In genomic region chr21:33078907-33079582, GRCh38 we compare ENCODE assay signal across 1 cellular context.
TF ChIP-seq lines count a peak whose summit lies in the region.

No MANE protein-coding gene starts in this region.

TF ChIP-seq in H1, 55 proteins besides CTCF, POLR2A, EP300 and RAD21 (continued from another document):
- no peak for TF ChIP-seq RNF2 (IDR thresholded peaks at IDR 0.05; ENCODE audit: borderline replicate concordance, low read depth, low read length, missing control alignments, poor library complexity, severe bottlenecking)
- no peak for TF ChIP-seq POU5F1 (IDR thresholded peaks at IDR 0.05; ENCODE audit: low read depth, low read length)
- TF ChIP-seq EGR1 (IDR thresholded peaks at IDR 0.05; ENCODE audit: borderline replicate concordance, low read depth, low read length): no peak
- TF ChIP-seq GTF2F1 (IDR thresholded peaks at IDR 0.05; ENCODE audit: borderline replicate concordance, low read depth, low read length): no peak
- TF ChIP-seq SUZ12 (IDR thresholded peaks at IDR 0.05; ENCODE audit: low read length): no peak
- no peak for TF ChIP-seq CBX8 (IDR thresholded peaks at IDR 0.05; ENCODE audit: borderline replicate concordance, low read depth, low read length)
- no peak for TF ChIP-seq CTBP2 (IDR thresholded peaks at IDR 0.05; ENCODE audit: borderline replicate concordance, insufficient read depth, insufficient read length, low read length)
- no peak for TF ChIP-seq SIX5 (IDR thresholded peaks at IDR 0.05; ENCODE audit: low read depth, low read length)
- no peak for TF ChIP-seq CEBPB (IDR thresholded peaks at IDR 0.05; ENCODE audit: low read depth, low read length)
- TF ChIP-seq NRF1 (IDR thresholded peaks at IDR 0.05; ENCODE audit: low read depth, low read length): no peak
- no peak for TF ChIP-seq JUN (IDR thresholded peaks at IDR 0.05; ENCODE audit: low read depth, low read length)
- no peak for TF ChIP-seq BRCA1 (IDR thresholded peaks at IDR 0.05; ENCODE audit: low read depth, low read length)
- no peak for TF ChIP-seq SP1 (IDR thresholded peaks at IDR 0.05; ENCODE audit: low read depth, low read length)
